In the genomic region with DNA sequence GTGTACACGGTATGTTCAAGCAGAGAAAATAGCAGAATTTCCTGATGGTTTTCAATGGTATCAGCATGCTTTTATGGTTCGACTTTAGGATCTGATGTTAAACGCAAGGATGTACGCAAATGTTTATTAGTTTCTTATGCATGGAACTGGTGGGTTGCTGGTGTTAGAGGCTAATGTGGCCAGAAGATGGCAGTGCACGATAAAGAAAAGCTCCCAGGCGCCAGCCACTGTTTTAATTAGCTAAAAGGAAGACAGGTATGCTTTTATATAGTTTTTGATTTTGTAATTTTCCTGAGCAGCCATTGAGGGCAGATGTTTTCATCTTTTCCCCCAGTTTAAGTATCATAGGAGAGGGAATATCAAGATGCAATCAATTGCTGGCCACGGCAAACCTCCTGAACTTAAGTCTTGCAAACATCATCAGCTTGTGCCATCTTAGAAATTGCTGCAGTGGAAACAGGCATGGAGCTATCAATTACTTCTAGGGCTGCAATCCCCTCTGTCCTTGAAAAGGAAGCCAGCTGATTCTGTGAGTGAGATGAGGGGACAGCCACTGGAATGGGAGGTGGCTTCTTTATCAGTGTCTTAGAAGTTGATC, we compare ENCODE assay signal across 9 cellular contexts.
DNase-seq lines count a peak whose midpoint lies in the region; ATAC-seq, FAIRE-seq and TF ChIP-seq lines count a peak whose summit lies in the region.
"Had no signal": no experiment of that assay in that cellular context is flagged by ENCODE, and none has a peak within 500 bp of the region (broad histone marks: within the 10 kb centered on the region; RNA-seq: fewer than 3 reads in every experiment).

No MANE protein-coding gene starts in this region.

- no peak overlapping the region for H3K27ac Mint-ChIP-seq in astrocyte (ENCODE audit: unreplicated experiment)

- peaks cover 2% of the 10 kb centered on the region for H3K27me3 Mint-ChIP-seq in astrocyte (ENCODE audit: low read depth, unreplicated experiment)

- H3K4me2 ChIP-seq in Karpas-422 (ENCODE audit: low read depth, low read length, poor library complexity, severe bottlenecking) (no peak overlapping the region), astrocyte (ENCODE audit: low read length) (no peak overlapping the region)

- no peaks in the 10 kb centered on the region for H3K9me2 ChIP-seq in Karpas-422 (replicated peaks; ENCODE audit: insufficient read depth, low read length)

- H3K9me3 ChIP-seq in Karpas-422 (ENCODE audit: low read length) (peaks cover 5% of the 10 kb centered on the region), astrocyte (ENCODE audit: insufficient read depth, low read depth, low read length) (no peaks in the 10 kb centered on the region)
- H3K9me3 ChIP-seq: SJCRH30 had no signal

- H2AFZ ChIP-seq in Karpas-422 (ENCODE audit: low read length): no peak overlapping the region
- no peak overlapping the region for H2AFZ ChIP-seq in astrocyte (ENCODE audit: low read depth, low read length)

- H4K20me1 ChIP-seq in Karpas-422 (ENCODE audit: insufficient read depth, low read depth, low read length) (no peaks in the 10 kb centered on the region), astrocyte (ENCODE audit: insufficient read depth, low read length) (no peaks in the 10 kb centered on the region)

- H3K9ac ChIP-seq in Karpas-422 (ENCODE audit: low read length): no peak overlapping the region
- no peak overlapping the region for H3K9ac ChIP-seq in astrocyte (ENCODE audit: low read length)

- no peaks in the 10 kb centered on the region for H3K27me3 ChIP-seq in Karpas-422 (ENCODE audit: low read length)
- H3K27me3 ChIP-seq in astrocyte (ENCODE audit: insufficient read depth, low read length): no peaks in the 10 kb centered on the region
- H3K27me3 ChIP-seq: SJCRH30 had no signal

- H3K4me1 ChIP-seq in Karpas-422 (ENCODE audit: low read length): no peaks in the 10 kb centered on the region
- H3K4me1 ChIP-seq in astrocyte (ENCODE audit: insufficient read depth, low read length): no peaks in the 10 kb centered on the region
- H3K4me1 ChIP-seq: SJCRH30 had no signal

- H3K4me3 Mint-ChIP-seq in astrocyte (ENCODE audit: unreplicated experiment): no peak overlapping the region

- no peak for ATAC-seq in HG03025 (IDR thresholded peaks at IDR 0.05; ENCODE audit: low FRiP score, unreplicated experiment)
- ATAC-seq in HG03439 (IDR thresholded peaks at IDR 0.05; ENCODE audit: unreplicated experiment): no peak

- H3K4me3 ChIP-seq in Karpas-422 (ENCODE audit: low read length): no peak overlapping the region
- H3K4me3 ChIP-seq in astrocyte (ENCODE audit: insufficient read depth, low read depth, low read length): no peak overlapping the region
- H3K4me3 ChIP-seq: SJCRH30 had no signal

- H3K36me3 Mint-ChIP-seq in astrocyte (ENCODE audit: low read depth, unreplicated experiment): no peaks in the 10 kb centered on the region

- peak; percentile 34 for TF ChIP-seq CTCF in astrocyte (IDR thresholded peaks at IDR 0.05; ENCODE audit: insufficient read depth, low read depth, low read length)

- FAIRE-seq in astrocyte (lab: Jason Lieb, UNC): no peak

- no peaks in the 10 kb centered on the region for H3K4me1 Mint-ChIP-seq in astrocyte (ENCODE audit: low read depth, unreplicated experiment)

- DNase-seq in NCI-H2029 treated with DMSO at 0.1 percent for 48 hours (lab: John Stamatoyannopoulos, UW): peak; percentile 23
- no peak for DNase-seq in NCI-H2029 (lab: John Stamatoyannopoulos, UW)
- peak; percentile 74 for DNase-seq in Karpas-422
- no peak for DNase-seq in astrocyte (ENCODE audit: low read depth)
- peak; percentile 53 for DNase-seq in medulla oblongata (ENCODE audit: extremely low spot score)
- DNase-seq in SKM-1 (lab: John Stamatoyannopoulos, UW; ENCODE audit: unreplicated experiment): no peak

- H3K9me3 Mint-ChIP-seq in astrocyte (ENCODE audit: unreplicated experiment): peaks cover 3% of the 10 kb centered on the region

- H3K79me2 ChIP-seq in Karpas-422 (ENCODE audit: low read length) (no peaks in the 10 kb centered on the region), astrocyte (ENCODE audit: insufficient read depth, low read length) (no peaks in the 10 kb centered on the region)

- H3K27ac ChIP-seq in Karpas-422 (ENCODE audit: low read length) (no peak overlapping the region), astrocyte (ENCODE audit: low read depth, low read length) (no peak overlapping the region)
- H3K27ac ChIP-seq: SJCRH30 had no signal

- H3K36me3 ChIP-seq in Karpas-422 (ENCODE audit: insufficient read depth, low read length): no peaks in the 10 kb centered on the region; the same call in 1 of the 2 replicates
- no peaks in the 10 kb centered on the region for H3K36me3 ChIP-seq in astrocyte (ENCODE audit: insufficient read depth, low read length)
- H3K36me3 ChIP-seq: SJCRH30 had no signal

Comparison
In these comparisons a context has a peak if more than half of its experiments do, and no peak if none do; other contexts are left out.
1. DNase-seq: peak in NCI-H2029 treated with DMSO at 0.1 percent for 48 hours (single experiment), Karpas-422 (single experiment) and medulla oblongata (single experiment); none in NCI-H2029 (single experiment), astrocyte (single experiment) and SKM-1 (single experiment).